8 cellular contexts compared by ENCODE assay signal in genomic region chr22:43151251-43152000, GRCh38. TPM values are rescaled to one million over a fixed set of nuclear protein-coding genes. Genes with fewer than 3 reads are reported as not detected.
A peak's percentile ranks its signal among the peaks of the same experiment; 100 is the strongest.
DNase-seq lines count a peak whose midpoint lies in the region; ATAC-seq, FAIRE-seq and TF ChIP-seq lines count a peak whose summit lies in the region.

Gene TSPO (plus strand): TSS chr22:43151559. CDS start chr22:43159239, 7,680 bp downstream.

- WGBS in H1 (ENCODE audit: extremely low coverage in 1 of 2, insufficient coverage in 1 of 2, insufficient read length in 1 of 2, insufficient replicate concordance in 2 of 2, low coverage in 1 of 2, low lambda C conversion rate in 2 of 2, missing lambda C conversion rate in 1 of 2), 2 experiments = 14% methylated on average over 35 of the region's 75 CpGs; no CpG with 5 or more reads in 1 of the 2 experiments

- H3K4me2 ChIP-seq in H1 (ENCODE audit: insufficient read depth in 1 of 2, low read depth in 2 of 2, low read length in 2 of 2) = peak within 1 kb of the TSS; percentile 54 to 67

- CTCF ChIA-PET in GM10248 (lab: Yijun Ruan, JAX) = no interaction called here
- CTCF ChIA-PET in H1 (lab: Charles Lee; ENCODE audit: partially characterized antibody) = interaction anchor here (1.0 kb wide), 1 partner anchor 91 kb away, joined by 3 read pairs; no protein-coding TSS in a partner anchor

- peaks cover 13% of the 10 kb centered on the region; the same call in 1 of the 2 replicates for H3K23me2 ChIP-seq in H1 (ENCODE audit: low read depth, low read length)

- TF ChIP-seq RAD21 in H1 (IDR thresholded peaks at IDR 0.05 in 1 of 2, conservative IDR thresholded peaks at IDR 0.05 in 1 of 2; ENCODE audit: low read depth in 2 of 2, low read length in 2 of 2) = no peak

- POLR2A ChIA-PET in GM10248 (lab: Yijun Ruan, JAX) (no interaction called here), H1 (lab: Charles Lee; ENCODE audit: partially characterized antibody) (interaction anchor here (0.8 to 2.2 kb wide), 2 partner anchors 13 to 36 kb away, joined by 3 to 4 read pairs; no protein-coding TSS in a partner anchor)

- no peak for ATAC-seq in GM18502 (IDR thresholded peaks at IDR 0.05; ENCODE audit: poor library complexity, unreplicated experiment)

- H3K79me2 ChIP-seq in H1 (ENCODE audit: control insufficient read depth in 1 of 2, insufficient read depth in 2 of 2, low read length in 2 of 2) = no peaks in the 10 kb centered on the region

- H4K91ac ChIP-seq in H1 (replicated peaks; ENCODE audit: insufficient read length, low read length) = peak within 1 kb of the TSS; percentile 40

- peaks cover 0 to 12% (median 10%) of the 10 kb centered on the region in 4 experiments; a peak in 6 of 7 replicates for H3K4me1 ChIP-seq in H1 (replicated peaks in 1 of 4; ENCODE audit: control insufficient read depth in 3 of 4, insufficient read depth in 4 of 4, low read length in 3 of 4)

- H2AFZ ChIP-seq in H1 (ENCODE audit: low read length) = peak within 1 kb of the TSS; percentile 9; the same call in 1 of the 2 replicates

- H3K56ac ChIP-seq in H1 (replicated peaks; ENCODE audit: insufficient read length, low read depth, low read length) = no peak within 1 kb of the TSS

- no peak within 1 kb of the TSS for H3K23ac ChIP-seq in H1 (ENCODE audit: insufficient read length)

- H2BK12ac ChIP-seq in H1 (ENCODE audit: low read depth, low read length) = peak within 1 kb of the TSS; percentile 75; the same call in 1 of the 2 replicates

- no peak within 1 kb of the TSS for H3K14ac ChIP-seq in H1 (ENCODE audit: insufficient read length)

- no peak for TF ChIP-seq POLR2A in H1 (IDR thresholded peaks at IDR 0.05; ENCODE audit: control extremely low read depth in 1 of 2, low read depth in 2 of 2, low read length in 2 of 2)

- no peak within 1 kb of the TSS for H2BK120ac ChIP-seq in H1 (replicated peaks; ENCODE audit: low read depth, low read length)

- peak within 1 kb of the TSS; percentile 72; the same call in 1 of the 2 replicates for H2BK15ac ChIP-seq in H1 (ENCODE audit: low read length)

- H2BK20ac ChIP-seq in H1 (ENCODE audit: low read length) = no peak within 1 kb of the TSS

- no peak for FAIRE-seq in H1 (lab: Jason Lieb, UNC)

- H3K79me1 ChIP-seq in H1 (ENCODE audit: low read depth, low read length) = no peaks in the 10 kb centered on the region

- H3K9ac ChIP-seq in H1 (replicated peaks in 1 of 4; ENCODE audit: extremely low read depth in 1 of 4, low read depth in 3 of 4, low read length in 3 of 4) = no peak within 1 kb of the TSS

- H3K27me3 ChIP-seq in H1 (replicated peaks in 1 of 4; ENCODE audit: control insufficient read depth in 3 of 4, extremely low read depth in 1 of 4, insufficient read depth in 3 of 4, low read length in 3 of 4) = peaks cover 1 to 21% (median 14%) of the 10 kb centered on the region in 4 experiments

- H3K27ac ChIP-seq in H1 (ENCODE audit: low read depth, low read length) = no peak within 1 kb of the TSS

- H2BK5ac ChIP-seq in H1 (ENCODE audit: low read depth, low read length) = peak within 1 kb of the TSS; percentile 44; the same call in 1 of the 2 replicates

- no peak within 1 kb of the TSS for H2AK5ac ChIP-seq in H1 (ENCODE audit: low read depth, low read length)

- no peak within 1 kb of the TSS for H4K5ac ChIP-seq in H1 (ENCODE audit: insufficient read length, low read depth, low read length)

- TF ChIP-seq EP300 in H1 (IDR thresholded peaks at IDR 0.05; ENCODE audit: borderline replicate concordance in 1 of 2, low read depth in 2 of 2, low read length in 2 of 2) = no peak

- H3K4me3 ChIP-seq in H1 (ENCODE audit: extremely low read depth in 1 of 4, insufficient read depth in 2 of 4, low read depth in 3 of 4, low read length in 4 of 4) = peak within 1 kb of the TSS; percentile 39 to 70 (median 46)

- DNase-seq in GM10248 (ENCODE audit: extremely low spot score) (peak; percentile 82), NCI-H2171 (lab: John Stamatoyannopoulos, UW) (peak; percentile 60), H1 (ENCODE audit: low read depth in 1 of 2, low spot score in 2 of 2) (peak in 1 of 2 experiments; percentile 76), medulla oblongata (ENCODE audit: extremely low spot score) (peak; percentile 83), NCI-H524 treated with DMSO at 0.1 percent for 48 hours (lab: John Stamatoyannopoulos, UW) (no peak)
- peak; percentile 17 to 19 for DNase-seq in activated CD8-positive, alpha-beta memory T cell treated with anti-CD3 and anti-CD28 coated beads for 4 hours (ENCODE audit: low read depth in 2 of 2)
- peak; percentile 33 to 63 (median 42) for DNase-seq in stimulated activated CD4-positive, alpha-beta T cell treated with anti-CD3 and anti-CD28 coated beads, TNF-alpha, amount 100 ng/mL, for 24 hours (ENCODE audit: low read depth in 3 of 3)

- TF ChIP-seq CTCF in GM10248 (IDR thresholded peaks at IDR 0.05; ENCODE audit: control extremely low read depth, extremely low read depth, low read depth, missing control alignments) (no peak), H1 (IDR thresholded peaks at IDR 0.05; ENCODE audit: control extremely low read depth in 1 of 3, insufficient read depth in 1 of 3, low read depth in 1 of 3, low read length in 3 of 3) (no peak)

- no peaks in the 10 kb centered on the region for H4K20me1 ChIP-seq in H1 (replicated peaks in 1 of 2; ENCODE audit: control insufficient read depth in 1 of 2, insufficient read depth in 2 of 2, low read length in 2 of 2)

- peak within 1 kb of the TSS; percentile 38 for H3K4ac ChIP-seq in H1 (replicated peaks; ENCODE audit: insufficient read length, low read depth, low read length)

- peak within 1 kb of the TSS; percentile 48; the same call in 1 of the 2 replicates for H3K18ac ChIP-seq in H1 (ENCODE audit: extremely low read depth, low read length)

- H4K8ac ChIP-seq in H1 (ENCODE audit: extremely low read depth, insufficient read depth, low read length) = peak within 1 kb of the TSS; percentile 80

- H3K36me3 ChIP-seq in H1 (ENCODE audit: control insufficient read depth in 2 of 4, insufficient read depth in 4 of 4, low read length in 3 of 4) = no peaks in the 10 kb centered on the region

- H3K9me3 ChIP-seq in H1 (ENCODE audit: insufficient read depth in 2 of 2, low read depth in 1 of 2, low read length in 1 of 2) = no peaks in the 10 kb centered on the region

TF ChIP-seq in H1, 55 proteins besides CTCF, POLR2A, EP300 and RAD21:
- TF ChIP-seq POLR2AphosphoS5 (IDR thresholded peaks at IDR 0.05; ENCODE audit: low read depth, low read length) (no peak), CBX8 (IDR thresholded peaks at IDR 0.05; ENCODE audit: borderline replicate concordance, low read depth, low read length) (no peak), SAP30 (IDR thresholded peaks at IDR 0.05; ENCODE audit: insufficient read depth, insufficient replicate concordance, low read length) (no peak), KDM4A (IDR thresholded peaks at IDR 0.05; ENCODE audit: low read depth, low read length, severe bottlenecking) (peak; percentile 83), GABPA (IDR thresholded peaks at IDR 0.05; ENCODE audit: borderline replicate concordance, insufficient read depth, low read length) (0 out of 2 replicates have a peak, but pooled peaks have one; percentile 0), CREB1 (IDR thresholded peaks at IDR 0.05) (no peak), E2F6 (IDR thresholded peaks at IDR 0.05) (peak; percentile 92), KDM1A (IDR thresholded peaks at IDR 0.05; ENCODE audit: borderline replicate concordance, low read length) (0 out of 2 replicates have a peak, but pooled peaks have one; percentile 9), MAX (IDR thresholded peaks at IDR 0.05) (peak; percentile 90), HDAC2 (IDR thresholded peaks at IDR 0.05; ENCODE audit: borderline replicate concordance in 1 of 2, low read depth in 2 of 2, low read length in 2 of 2) (0 out of 4 replicates have a peak, but pooled peaks of 1 of the 2 experiments have one; percentile 35)

RNA-seq across cellular contexts. Expression of gene TSPO, which starts in this region (rescaled TPM):
- 19.2 and 19.9 TPM in 2 replicates for total RNA-seq in H1 (2021; fragmentation: NEBNext Ultra II Directional; extraction: Animal tissue kit (Norgen Biotek cat#: 25700))
- 51.5 and 63.4 TPM in 2 replicates for polyA plus RNA-seq in H1 (2011; rRNA removed)
- polyA plus RNA-seq in H1 (2011; cell fraction: cytosol; rRNA removed) = 31.2 TPM
- 31.8 TPM for polyA plus RNA-seq in H1 (2011; cell fraction: nucleus; rRNA removed)
- polyA plus RNA-seq in H1 (2012, experiment 1 of 2) = 9.5 to 28.2 TPM (median 19.1 TPM) in 4 replicates
- 21.4 TPM for polyA plus RNA-seq in H1 (2012, experiment 2 of 2)
- 37.2 TPM for polyA plus RNA-seq in H1 (2013, experiment 1 of 2)
- polyA plus RNA-seq in H1 (2013, experiment 2 of 2) = 37.9 TPM
- polyA minus RNA-seq in H1 (2011; rRNA and poly(A)+ RNA removed) = 1.3 and 4.3 TPM in 2 replicates
- polyA minus RNA-seq in H1 (2011; cell fraction: cytosol; rRNA and poly(A)+ RNA removed) = 9.0 TPM
- polyA minus RNA-seq in H1 (2011; cell fraction: nucleus; rRNA and poly(A)+ RNA removed) = 7.9 TPM
